In the genomic region with DNA sequence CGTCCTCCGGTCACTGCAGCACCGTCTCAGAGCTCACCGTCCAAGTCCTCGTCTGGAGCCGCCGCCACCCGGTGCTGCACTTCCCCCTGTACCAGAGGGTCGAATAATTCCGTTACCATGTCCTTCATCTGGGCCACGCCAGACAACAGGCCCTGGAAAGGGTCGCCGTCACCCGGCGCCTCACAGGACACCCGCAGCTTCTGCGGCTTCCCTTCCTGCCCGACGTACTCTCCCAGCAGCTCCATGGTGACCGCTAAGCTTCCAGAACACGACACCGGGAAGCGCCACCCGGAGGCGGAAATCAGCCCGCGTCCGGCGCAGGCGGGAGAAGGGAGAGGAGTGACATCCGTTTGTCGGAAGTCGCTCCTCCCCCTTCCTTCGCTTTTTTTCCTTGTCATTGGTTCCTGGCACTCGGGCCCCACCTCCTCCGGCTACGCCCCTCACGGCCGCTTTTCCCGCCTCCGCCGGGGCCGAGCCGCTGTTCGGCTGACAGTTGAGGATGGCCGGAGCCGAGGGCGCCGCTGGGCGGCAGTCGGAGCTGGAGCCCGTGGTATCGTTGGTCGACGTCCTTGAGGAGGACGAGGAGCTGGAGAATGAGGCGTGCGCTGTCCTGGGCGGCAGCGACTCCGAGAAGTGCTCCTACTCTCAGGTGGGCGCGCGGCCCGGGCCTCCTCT, we compare ENCODE assay signal across 1 cellular context.
TF ChIP-seq lines count a peak whose summit lies in the region.

A gene with protein sequence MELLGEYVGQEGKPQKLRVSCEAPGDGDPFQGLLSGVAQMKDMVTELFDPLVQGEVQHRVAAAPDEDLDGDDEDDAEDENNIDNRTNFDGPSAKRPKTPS (minus strand): TSS at position 273 of the 675 bp plus-strand sequence. CDS start 28 bp downstream, at position 245.
A gene with protein sequence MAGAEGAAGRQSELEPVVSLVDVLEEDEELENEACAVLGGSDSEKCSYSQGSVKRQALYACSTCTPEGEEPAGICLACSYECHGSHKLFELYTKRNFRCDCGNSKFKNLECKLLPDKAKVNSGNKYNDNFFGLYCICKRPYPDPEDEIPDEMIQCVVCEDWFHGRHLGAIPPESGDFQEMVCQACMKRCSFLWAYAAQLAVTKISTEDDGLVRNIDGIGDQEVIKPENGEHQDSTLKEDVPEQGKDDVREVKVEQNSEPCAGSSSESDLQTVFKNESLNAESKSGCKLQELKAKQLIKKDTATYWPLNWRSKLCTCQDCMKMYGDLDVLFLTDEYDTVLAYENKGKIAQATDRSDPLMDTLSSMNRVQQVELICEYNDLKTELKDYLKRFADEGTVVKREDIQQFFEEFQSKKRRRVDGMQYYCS (plus strand): TSS at position 464 of the 675 bp plus-strand sequence. CDS start 36 bp downstream, at position 500.

TF ChIP-seq in HepG2, 621 proteins besides CTCF, POLR2A, EP300 and RAD21 (continued from another document and continues in another):
- TF ChIP-seq, protein P1, sequence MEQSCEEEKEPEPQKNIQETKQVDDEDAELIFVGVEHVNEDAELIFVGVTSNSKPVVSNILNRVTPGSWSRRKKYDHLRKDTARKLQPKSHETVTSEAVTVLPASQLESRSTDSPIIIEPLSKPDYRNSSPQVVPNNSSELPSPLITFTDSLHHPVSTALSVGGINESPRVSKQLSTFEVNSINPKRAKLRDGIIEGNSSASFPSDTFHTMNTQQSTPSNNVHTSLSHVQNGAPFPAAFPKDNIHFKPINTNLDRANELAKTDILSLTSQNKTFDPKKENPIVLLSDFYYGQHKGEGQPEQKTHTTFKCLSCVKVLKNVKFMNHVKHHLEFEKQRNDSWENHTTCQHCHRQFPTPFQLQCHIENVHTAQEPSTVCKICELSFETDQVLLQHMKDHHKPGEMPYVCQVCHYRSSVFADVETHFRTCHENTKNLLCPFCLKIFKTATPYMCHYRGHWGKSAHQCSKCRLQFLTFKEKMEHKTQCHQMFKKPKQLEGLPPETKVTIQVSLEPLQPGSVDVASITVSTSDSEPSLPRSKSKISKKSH (CRISPR knock-in tag; IDR thresholded peaks at IDR 0.05; ENCODE audit: borderline replicate concordance), result no peak
- TF ChIP-seq ELF1 (CRISPR knock-in tag; IDR thresholded peaks at IDR 0.05) (peak; percentile 94), ZNF496 (CRISPR knock-in tag; IDR thresholded peaks at IDR 0.05; ENCODE audit: insufficient replicate concordance) (no peak), MIER2 (CRISPR knock-in tag; IDR thresholded peaks at IDR 0.05) (no peak), ZNF878 (CRISPR knock-in tag; IDR thresholded peaks at IDR 0.05) (no peak; the same call in 1 of the 2 replicates), TSC22D2 (CRISPR knock-in tag; IDR thresholded peaks at IDR 0.05; ENCODE audit: borderline replicate concordance) (no peak), KMT2B (CRISPR knock-in tag; IDR thresholded peaks at IDR 0.05) (peak; percentile 91), ZKSCAN8 (CRISPR knock-in tag; IDR thresholded peaks at IDR 0.05; ENCODE audit: borderline replicate concordance) (peak; percentile 25; the same call in 1 of the 2 replicates), MEF2D (CRISPR knock-in tag; IDR thresholded peaks at IDR 0.05) (peak; percentile 70; the same call in 1 of the 2 replicates), ZNF781 (CRISPR knock-in tag; IDR thresholded peaks at IDR 0.05; ENCODE audit: borderline replicate concordance, not compliant biosample characterization) (no peak), NR2F2 (IDR thresholded peaks at IDR 0.05; ENCODE audit: borderline replicate concordance, low read depth) (no peak), SCMH1 (CRISPR knock-in tag; IDR thresholded peaks at IDR 0.05; ENCODE audit: borderline replicate concordance) (no peak), SNRNP70 (IDR thresholded peaks at IDR 0.05; ENCODE audit: low read depth, low read length) (no peak), DR1 (CRISPR knock-in tag; IDR thresholded peaks at IDR 0.05) (peak; percentile 81), GTF2F1 (IDR thresholded peaks at IDR 0.05; ENCODE audit: low read length) (no peak), ZSCAN31 (CRISPR knock-in tag; IDR thresholded peaks at IDR 0.05; ENCODE audit: low read depth) (peak; percentile 95), TBX3 (IDR thresholded peaks at IDR 0.05; ENCODE audit: borderline replicate concordance) (no peak), RXRB (CRISPR knock-in tag; IDR thresholded peaks at IDR 0.05; ENCODE audit: borderline replicate concordance) (no peak; the same call in 1 of the 2 replicates), ZFP37 (CRISPR knock-in tag; IDR thresholded peaks at IDR 0.05; ENCODE audit: borderline replicate concordance) (peak; percentile 78; the same call in 1 of the 2 replicates), SIX1 (CRISPR knock-in tag; IDR thresholded peaks at IDR 0.05; ENCODE audit: borderline replicate concordance) (peak; percentile 52; the same call in 1 of the 2 replicates), ZNF644 (CRISPR knock-in tag; IDR thresholded peaks at IDR 0.05; ENCODE audit: low read depth) (no peak), ZNF432 (CRISPR knock-in tag; IDR thresholded peaks at IDR 0.05; ENCODE audit: borderline replicate concordance) (no peak), FLYWCH1 (CRISPR knock-in tag; IDR thresholded peaks at IDR 0.05) (no peak), ZNF207 (IDR thresholded peaks at IDR 0.05; ENCODE audit: borderline replicate concordance) (no peak), FOXO1 (CRISPR knock-in tag; IDR thresholded peaks at IDR 0.05) (peak; percentile 14; the same call in 1 of the 2 replicates), AGO2 (optimal IDR thresholded peaks at IDR 0.05; ENCODE audit: low read depth, low read length) (peak; percentile 64), HMGA1 (CRISPR knock-in tag; conservative IDR thresholded peaks at IDR 0.05) (no peak), BRD4 (CRISPR knock-in tag; IDR thresholded peaks at IDR 0.05) (no peak), ZBTB3 (CRISPR knock-in tag; IDR thresholded peaks at IDR 0.05; ENCODE audit: borderline replicate concordance, low read depth) (peak; percentile 56; the same call in 1 of the 2 replicates), SP2 (CRISPR knock-in tag; IDR thresholded peaks at IDR 0.05) (peak; percentile 87), PHF8 (CRISPR knock-in tag; IDR thresholded peaks at IDR 0.05) (peak; percentile 82), ZNF615 (CRISPR knock-in tag; IDR thresholded peaks at IDR 0.05; ENCODE audit: borderline replicate concordance) (no peak)
- TF ChIP-seq, protein P2, sequence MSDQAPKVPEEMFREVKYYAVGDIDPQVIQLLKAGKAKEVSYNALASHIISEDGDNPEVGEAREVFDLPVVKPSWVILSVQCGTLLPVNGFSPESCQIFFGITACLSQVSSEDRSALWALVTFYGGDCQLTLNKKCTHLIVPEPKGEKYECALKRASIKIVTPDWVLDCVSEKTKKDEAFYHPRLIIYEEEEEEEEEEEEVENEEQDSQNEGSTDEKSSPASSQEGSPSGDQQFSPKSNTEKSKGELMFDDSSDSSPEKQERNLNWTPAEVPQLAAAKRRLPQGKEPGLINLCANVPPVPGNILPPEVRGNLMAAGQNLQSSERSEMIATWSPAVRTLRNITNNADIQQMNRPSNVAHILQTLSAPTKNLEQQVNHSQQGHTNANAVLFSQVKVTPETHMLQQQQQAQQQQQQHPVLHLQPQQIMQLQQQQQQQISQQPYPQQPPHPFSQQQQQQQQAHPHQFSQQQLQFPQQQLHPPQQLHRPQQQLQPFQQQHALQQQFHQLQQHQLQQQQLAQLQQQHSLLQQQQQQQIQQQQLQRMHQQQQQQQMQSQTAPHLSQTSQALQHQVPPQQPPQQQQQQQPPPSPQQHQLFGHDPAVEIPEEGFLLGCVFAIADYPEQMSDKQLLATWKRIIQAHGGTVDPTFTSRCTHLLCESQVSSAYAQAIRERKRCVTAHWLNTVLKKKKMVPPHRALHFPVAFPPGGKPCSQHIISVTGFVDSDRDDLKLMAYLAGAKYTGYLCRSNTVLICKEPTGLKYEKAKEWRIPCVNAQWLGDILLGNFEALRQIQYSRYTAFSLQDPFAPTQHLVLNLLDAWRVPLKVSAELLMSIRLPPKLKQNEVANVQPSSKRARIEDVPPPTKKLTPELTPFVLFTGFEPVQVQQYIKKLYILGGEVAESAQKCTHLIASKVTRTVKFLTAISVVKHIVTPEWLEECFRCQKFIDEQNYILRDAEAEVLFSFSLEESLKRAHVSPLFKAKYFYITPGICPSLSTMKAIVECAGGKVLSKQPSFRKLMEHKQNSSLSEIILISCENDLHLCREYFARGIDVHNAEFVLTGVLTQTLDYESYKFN (CRISPR knock-in tag; conservative IDR thresholded peaks at IDR 0.05), result peak; percentile 45; the same call in 1 of the 2 replicates
- TF ChIP-seq, protein P3, sequence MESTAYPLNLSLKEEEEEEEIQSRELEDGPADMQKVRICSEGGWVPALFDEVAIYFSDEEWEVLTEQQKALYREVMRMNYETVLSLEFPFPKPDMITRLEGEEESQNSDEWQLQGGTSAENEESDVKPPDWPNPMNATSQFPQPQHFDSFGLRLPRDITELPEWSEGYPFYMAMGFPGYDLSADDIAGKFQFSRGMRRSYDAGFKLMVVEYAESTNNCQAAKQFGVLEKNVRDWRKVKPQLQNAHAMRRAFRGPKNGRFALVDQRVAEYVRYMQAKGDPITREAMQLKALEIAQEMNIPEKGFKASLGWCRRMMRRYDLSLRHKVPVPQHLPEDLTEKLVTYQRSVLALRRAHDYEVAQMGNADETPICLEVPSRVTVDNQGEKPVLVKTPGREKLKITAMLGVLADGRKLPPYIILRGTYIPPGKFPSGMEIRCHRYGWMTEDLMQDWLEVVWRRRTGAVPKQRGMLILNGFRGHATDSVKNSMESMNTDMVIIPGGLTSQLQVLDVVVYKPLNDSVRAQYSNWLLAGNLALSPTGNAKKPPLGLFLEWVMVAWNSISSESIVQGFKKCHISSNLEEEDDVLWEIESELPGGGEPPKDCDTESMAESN (CRISPR knock-in tag; conservative IDR thresholded peaks at IDR 0.05), result peak; percentile 68; the same call in 1 of the 2 replicates
- TF ChIP-seq, protein P4, sequence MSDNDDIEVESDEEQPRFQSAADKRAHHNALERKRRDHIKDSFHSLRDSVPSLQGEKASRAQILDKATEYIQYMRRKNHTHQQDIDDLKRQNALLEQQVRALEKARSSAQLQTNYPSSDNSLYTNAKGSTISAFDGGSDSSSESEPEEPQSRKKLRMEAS (IDR thresholded peaks at IDR 0.05), result peak; percentile 80
- TF ChIP-seq, protein P5, sequence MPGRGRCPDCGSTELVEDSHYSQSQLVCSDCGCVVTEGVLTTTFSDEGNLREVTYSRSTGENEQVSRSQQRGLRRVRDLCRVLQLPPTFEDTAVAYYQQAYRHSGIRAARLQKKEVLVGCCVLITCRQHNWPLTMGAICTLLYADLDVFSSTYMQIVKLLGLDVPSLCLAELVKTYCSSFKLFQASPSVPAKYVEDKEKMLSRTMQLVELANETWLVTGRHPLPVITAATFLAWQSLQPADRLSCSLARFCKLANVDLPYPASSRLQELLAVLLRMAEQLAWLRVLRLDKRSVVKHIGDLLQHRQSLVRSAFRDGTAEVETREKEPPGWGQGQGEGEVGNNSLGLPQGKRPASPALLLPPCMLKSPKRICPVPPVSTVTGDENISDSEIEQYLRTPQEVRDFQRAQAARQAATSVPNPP (CRISPR knock-in tag; IDR thresholded peaks at IDR 0.05), result 0 out of 2 replicates have a peak, but pooled peaks have one; percentile 44
- TF ChIP-seq, protein P6, sequence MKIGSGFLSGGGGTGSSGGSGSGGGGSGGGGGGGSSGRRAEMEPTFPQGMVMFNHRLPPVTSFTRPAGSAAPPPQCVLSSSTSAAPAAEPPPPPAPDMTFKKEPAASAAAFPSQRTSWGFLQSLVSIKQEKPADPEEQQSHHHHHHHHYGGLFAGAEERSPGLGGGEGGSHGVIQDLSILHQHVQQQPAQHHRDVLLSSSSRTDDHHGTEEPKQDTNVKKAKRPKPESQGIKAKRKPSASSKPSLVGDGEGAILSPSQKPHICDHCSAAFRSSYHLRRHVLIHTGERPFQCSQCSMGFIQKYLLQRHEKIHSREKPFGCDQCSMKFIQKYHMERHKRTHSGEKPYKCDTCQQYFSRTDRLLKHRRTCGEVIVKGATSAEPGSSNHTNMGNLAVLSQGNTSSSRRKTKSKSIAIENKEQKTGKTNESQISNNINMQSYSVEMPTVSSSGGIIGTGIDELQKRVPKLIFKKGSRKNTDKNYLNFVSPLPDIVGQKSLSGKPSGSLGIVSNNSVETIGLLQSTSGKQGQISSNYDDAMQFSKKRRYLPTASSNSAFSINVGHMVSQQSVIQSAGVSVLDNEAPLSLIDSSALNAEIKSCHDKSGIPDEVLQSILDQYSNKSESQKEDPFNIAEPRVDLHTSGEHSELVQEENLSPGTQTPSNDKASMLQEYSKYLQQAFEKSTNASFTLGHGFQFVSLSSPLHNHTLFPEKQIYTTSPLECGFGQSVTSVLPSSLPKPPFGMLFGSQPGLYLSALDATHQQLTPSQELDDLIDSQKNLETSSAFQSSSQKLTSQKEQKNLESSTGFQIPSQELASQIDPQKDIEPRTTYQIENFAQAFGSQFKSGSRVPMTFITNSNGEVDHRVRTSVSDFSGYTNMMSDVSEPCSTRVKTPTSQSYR (CRISPR knock-in tag; IDR thresholded peaks at IDR 0.05; ENCODE audit: borderline replicate concordance), result peak; percentile 61; the same call in 1 of the 2 replicates
- TF ChIP-seq, protein P7, sequence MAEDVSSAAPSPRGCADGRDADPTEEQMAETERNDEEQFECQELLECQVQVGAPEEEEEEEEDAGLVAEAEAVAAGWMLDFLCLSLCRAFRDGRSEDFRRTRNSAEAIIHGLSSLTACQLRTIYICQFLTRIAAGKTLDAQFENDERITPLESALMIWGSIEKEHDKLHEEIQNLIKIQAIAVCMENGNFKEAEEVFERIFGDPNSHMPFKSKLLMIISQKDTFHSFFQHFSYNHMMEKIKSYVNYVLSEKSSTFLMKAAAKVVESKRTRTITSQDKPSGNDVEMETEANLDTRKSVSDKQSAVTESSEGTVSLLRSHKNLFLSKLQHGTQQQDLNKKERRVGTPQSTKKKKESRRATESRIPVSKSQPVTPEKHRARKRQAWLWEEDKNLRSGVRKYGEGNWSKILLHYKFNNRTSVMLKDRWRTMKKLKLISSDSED (CRISPR knock-in tag; IDR thresholded peaks at IDR 0.05), result no peak
- TF ChIP-seq, protein P8, sequence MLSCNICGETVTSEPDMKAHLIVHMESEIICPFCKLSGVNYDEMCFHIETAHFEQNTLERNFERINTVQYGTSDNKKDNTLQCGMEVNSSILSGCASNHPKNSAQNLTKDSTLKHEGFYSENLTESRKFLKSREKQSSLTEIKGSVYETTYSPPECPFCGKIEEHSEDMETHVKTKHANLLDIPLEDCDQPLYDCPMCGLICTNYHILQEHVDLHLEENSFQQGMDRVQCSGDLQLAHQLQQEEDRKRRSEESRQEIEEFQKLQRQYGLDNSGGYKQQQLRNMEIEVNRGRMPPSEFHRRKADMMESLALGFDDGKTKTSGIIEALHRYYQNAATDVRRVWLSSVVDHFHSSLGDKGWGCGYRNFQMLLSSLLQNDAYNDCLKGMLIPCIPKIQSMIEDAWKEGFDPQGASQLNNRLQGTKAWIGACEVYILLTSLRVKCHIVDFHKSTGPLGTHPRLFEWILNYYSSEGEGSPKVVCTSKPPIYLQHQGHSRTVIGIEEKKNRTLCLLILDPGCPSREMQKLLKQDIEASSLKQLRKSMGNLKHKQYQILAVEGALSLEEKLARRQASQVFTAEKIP (CRISPR knock-in tag; IDR thresholded peaks at IDR 0.05; ENCODE audit: borderline replicate concordance), result no peak
- TF ChIP-seq, protein P9, sequence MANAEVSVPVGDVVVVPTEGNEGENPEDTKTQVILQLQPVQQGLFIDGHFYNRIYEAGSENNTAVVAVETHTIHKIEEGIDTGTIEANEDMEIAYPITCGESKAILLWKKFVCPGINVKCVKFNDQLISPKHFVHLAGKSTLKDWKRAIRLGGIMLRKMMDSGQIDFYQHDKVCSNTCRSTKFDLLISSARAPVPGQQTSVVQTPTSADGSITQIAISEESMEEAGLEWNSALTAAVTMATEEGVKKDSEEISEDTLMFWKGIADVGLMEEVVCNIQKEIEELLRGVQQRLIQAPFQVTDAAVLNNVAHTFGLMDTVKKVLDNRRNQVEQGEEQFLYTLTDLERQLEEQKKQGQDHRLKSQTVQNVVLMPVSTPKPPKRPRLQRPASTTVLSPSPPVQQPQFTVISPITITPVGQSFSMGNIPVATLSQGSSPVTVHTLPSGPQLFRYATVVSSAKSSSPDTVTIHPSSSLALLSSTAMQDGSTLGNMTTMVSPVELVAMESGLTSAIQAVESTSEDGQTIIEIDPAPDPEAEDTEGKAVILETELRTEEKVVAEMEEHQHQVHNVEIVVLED (CRISPR knock-in tag; IDR thresholded peaks at IDR 0.05; ENCODE audit: borderline replicate concordance), result peak; percentile 85
